1 cellular context compared by ENCODE assay signal in the genomic region with DNA sequence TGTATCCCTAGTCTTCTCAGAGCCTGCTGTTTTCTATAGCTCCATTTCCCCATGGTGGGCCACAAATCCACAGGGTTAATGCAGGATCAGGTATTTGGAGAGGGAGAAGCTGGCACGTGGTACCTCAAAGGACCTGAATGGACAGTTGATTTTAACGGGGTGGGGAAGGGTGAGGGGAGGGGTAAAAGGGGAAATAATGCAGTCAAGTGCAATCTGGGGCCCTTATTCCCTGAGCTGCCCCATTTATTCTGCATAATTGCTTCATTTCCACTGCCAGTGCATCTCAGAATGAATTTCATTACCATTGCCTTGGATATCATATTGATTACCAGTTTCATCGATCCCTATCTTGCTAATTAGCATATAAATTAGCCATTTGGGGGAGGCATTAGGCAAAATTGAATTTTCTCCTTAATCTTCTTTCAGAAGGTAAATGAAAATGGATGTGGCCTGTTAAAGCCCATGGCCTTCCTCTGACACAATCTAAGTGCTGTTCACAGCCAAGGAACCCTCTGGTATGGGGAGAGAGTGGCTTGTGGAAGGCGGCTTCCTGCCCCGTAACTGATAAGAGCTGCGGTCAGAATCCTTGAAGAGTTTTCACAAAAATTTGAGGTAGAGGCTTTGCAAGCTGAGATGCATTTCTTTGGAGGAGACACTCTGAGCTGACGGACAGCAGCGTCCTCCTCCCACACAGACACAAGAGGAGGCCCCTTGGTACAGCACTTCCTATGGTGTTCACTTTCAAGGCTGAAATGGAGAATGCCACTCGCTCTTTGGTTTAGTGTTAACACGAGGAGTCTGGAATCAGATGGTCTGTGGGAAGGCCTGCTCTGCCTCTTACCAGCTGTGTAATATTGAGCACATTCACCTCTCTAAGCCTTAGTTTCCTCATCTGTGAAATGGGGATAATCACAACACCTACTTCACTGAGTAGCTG.
TF ChIP-seq lines count a peak whose summit lies in the region.

No MANE protein-coding gene starts in this region.

TF ChIP-seq in K562, 482 proteins besides CTCF, POLR2A, EP300 and RAD21 (continued from another document and continues in another):
- TF ChIP-seq, protein P1, sequence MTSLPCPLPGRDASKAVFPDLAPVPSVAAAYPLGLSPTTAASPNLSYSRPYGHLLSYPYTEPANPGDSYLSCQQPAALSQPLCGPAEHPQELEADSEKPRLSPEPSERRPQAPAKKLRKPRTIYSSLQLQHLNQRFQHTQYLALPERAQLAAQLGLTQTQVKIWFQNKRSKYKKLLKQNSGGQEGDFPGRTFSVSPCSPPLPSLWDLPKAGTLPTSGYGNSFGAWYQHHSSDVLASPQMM (CRISPR knock-in tag; IDR thresholded peaks at IDR 0.05), result no peak
- TF ChIP-seq MYBL2 (IDR thresholded peaks at IDR 0.05; ENCODE audit: low read depth), result no peak
- TF ChIP-seq MYBL2 (CRISPR knock-in tag; IDR thresholded peaks at IDR 0.05; ENCODE audit: borderline replicate concordance), result no peak
- no peak for TF ChIP-seq PHB2 (IDR thresholded peaks at IDR 0.05; ENCODE audit: low read depth)
- TF ChIP-seq, protein P2, sequence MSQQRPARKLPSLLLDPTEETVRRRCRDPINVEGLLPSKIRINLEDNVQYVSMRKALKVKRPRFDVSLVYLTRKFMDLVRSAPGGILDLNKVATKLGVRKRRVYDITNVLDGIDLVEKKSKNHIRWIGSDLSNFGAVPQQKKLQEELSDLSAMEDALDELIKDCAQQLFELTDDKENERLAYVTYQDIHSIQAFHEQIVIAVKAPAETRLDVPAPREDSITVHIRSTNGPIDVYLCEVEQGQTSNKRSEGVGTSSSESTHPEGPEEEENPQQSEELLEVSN (IDR thresholded peaks at IDR 0.05; ENCODE audit: borderline replicate concordance in 1 of 2, extremely low read depth in 1 of 2, insufficient read depth in 1 of 2, insufficient read length in 1 of 2, low read depth in 1 of 2, low read length in 1 of 2, poor library complexity in 1 of 2, severe bottlenecking in 1 of 2), result peak in 1 of 2 experiments; percentile 40
- no peak for TF ChIP-seq PURB (CRISPR knock-in tag; IDR thresholded peaks at IDR 0.05; ENCODE audit: low read depth)
- TF ChIP-seq, protein P3, sequence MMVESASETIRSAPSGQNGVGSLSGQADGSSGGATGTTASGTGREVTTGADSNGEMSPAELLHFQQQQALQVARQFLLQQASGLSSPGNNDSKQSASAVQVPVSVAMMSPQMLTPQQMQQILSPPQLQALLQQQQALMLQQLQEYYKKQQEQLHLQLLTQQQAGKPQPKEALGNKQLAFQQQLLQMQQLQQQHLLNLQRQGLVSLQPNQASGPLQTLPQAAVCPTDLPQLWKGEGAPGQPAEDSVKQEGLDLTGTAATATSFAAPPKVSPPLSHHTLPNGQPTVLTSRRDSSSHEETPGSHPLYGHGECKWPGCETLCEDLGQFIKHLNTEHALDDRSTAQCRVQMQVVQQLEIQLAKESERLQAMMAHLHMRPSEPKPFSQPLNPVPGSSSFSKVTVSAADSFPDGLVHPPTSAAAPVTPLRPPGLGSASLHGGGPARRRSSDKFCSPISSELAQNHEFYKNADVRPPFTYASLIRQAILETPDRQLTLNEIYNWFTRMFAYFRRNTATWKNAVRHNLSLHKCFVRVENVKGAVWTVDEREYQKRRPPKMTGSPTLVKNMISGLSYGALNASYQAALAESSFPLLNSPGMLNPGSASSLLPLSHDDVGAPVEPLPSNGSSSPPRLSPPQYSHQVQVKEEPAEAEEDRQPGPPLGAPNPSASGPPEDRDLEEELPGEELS (CRISPR knock-in tag; IDR thresholded peaks at IDR 0.05; ENCODE audit: borderline replicate concordance), result no peak
- TF ChIP-seq POLR3A (IDR thresholded peaks at IDR 0.05; ENCODE audit: borderline replicate concordance, extremely low read depth, insufficient read depth, insufficient read length), result no peak
- TF ChIP-seq, protein P4, sequence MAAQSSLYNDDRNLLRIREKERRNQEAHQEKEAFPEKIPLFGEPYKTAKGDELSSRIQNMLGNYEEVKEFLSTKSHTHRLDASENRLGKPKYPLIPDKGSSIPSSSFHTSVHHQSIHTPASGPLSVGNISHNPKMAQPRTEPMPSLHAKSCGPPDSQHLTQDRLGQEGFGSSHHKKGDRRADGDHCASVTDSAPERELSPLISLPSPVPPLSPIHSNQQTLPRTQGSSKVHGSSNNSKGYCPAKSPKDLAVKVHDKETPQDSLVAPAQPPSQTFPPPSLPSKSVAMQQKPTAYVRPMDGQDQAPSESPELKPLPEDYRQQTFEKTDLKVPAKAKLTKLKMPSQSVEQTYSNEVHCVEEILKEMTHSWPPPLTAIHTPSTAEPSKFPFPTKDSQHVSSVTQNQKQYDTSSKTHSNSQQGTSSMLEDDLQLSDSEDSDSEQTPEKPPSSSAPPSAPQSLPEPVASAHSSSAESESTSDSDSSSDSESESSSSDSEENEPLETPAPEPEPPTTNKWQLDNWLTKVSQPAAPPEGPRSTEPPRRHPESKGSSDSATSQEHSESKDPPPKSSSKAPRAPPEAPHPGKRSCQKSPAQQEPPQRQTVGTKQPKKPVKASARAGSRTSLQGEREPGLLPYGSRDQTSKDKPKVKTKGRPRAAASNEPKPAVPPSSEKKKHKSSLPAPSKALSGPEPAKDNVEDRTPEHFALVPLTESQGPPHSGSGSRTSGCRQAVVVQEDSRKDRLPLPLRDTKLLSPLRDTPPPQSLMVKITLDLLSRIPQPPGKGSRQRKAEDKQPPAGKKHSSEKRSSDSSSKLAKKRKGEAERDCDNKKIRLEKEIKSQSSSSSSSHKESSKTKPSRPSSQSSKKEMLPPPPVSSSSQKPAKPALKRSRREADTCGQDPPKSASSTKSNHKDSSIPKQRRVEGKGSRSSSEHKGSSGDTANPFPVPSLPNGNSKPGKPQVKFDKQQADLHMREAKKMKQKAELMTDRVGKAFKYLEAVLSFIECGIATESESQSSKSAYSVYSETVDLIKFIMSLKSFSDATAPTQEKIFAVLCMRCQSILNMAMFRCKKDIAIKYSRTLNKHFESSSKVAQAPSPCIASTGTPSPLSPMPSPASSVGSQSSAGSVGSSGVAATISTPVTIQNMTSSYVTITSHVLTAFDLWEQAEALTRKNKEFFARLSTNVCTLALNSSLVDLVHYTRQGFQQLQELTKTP (IDR thresholded peaks at IDR 0.05; ENCODE audit: low read depth in 1 of 2, partially characterized antibody in 2 of 2), result peak in 1 of 2 experiments; percentile 34
- TF ChIP-seq ZNF347 (CRISPR knock-in tag; IDR thresholded peaks at IDR 0.05; ENCODE audit: low read depth), result no peak
- no peak for TF ChIP-seq GTF2E2 (tag; IDR thresholded peaks at IDR 0.05)
- TF ChIP-seq, protein P5, sequence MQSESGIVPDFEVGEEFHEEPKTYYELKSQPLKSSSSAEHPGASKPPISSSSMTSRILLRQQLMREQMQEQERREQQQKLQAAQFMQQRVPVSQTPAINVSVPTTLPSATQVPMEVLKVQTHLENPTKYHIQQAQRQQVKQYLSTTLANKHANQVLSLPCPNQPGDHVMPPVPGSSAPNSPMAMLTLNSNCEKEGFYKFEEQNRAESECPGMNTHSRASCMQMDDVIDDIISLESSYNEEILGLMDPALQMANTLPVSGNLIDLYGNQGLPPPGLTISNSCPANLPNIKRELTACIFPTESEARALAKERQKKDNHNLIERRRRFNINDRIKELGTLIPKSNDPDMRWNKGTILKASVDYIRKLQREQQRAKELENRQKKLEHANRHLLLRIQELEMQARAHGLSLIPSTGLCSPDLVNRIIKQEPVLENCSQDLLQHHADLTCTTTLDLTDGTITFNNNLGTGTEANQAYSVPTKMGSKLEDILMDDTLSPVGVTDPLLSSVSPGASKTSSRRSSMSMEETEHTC (IDR thresholded peaks at IDR 0.05), result no peak
- TF ChIP-seq SP1 (CRISPR knock-in tag; IDR thresholded peaks at IDR 0.05), result 0 out of 2 replicates have a peak, but pooled peaks have one; percentile 47
- TF ChIP-seq, protein P6, sequence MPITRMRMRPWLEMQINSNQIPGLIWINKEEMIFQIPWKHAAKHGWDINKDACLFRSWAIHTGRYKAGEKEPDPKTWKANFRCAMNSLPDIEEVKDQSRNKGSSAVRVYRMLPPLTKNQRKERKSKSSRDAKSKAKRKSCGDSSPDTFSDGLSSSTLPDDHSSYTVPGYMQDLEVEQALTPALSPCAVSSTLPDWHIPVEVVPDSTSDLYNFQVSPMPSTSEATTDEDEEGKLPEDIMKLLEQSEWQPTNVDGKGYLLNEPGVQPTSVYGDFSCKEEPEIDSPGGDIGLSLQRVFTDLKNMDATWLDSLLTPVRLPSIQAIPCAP (CRISPR knock-in tag; IDR thresholded peaks at IDR 0.05; ENCODE audit: borderline replicate concordance), result no peak
- TF ChIP-seq, protein P7, sequence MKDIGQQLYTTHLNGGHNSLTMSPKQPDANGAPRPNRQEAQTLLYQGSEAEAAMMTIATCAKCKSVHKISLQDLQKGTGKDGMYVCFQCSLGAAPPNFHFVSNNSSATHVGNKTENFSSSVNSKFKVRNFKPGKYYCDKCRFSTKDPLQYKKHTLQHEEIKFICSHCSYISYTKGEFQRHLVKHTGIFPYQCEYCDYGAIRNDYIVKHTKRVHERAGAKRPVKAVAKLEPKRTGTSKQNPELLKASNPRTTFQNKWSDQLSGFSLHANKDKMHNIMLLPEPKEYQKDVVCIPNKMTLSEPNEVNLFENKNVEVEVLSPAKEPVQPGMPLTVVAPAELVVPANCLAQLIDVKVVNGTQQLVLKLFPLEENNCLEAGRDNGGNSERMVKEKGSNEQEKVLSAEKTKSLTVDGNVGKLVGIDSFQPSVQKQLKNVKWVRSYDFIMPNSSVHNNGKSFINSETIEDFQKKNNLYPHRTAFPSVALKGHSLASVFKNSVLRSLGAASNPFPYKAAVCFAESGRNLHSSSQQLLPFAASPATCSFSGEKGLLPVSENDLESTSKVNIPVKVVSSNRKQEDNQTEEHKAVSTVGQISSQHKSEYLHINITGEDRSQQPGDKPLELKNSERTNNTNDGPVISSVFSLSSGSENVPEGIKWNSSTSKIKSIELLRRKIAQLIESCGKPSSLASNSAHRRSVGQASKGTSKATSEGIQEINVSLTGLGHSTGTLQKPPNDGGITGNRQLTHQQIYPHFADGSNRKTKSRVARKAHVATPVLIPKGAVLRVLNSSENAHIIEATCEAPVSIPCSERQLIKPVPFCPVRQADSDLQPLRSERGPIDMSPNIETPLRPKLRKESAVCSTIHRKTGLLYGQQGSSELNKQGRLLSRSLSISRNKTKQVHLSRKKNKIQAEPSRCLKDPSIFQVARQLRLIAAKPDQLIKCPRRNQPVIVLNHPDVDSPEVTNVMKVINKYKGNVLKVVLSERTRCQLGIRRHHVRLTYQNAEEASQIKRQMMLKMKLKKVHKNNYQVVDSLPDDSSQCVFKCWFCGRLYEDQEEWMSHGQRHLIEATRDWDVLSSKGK (CRISPR knock-in tag; IDR thresholded peaks at IDR 0.05), result no peak
- TF ChIP-seq CXXC5 (CRISPR knock-in tag; IDR thresholded peaks at IDR 0.05), result peak; percentile 80
- no peak for TF ChIP-seq SMAD2 (IDR thresholded peaks at IDR 0.05; ENCODE audit: low read depth, low read length)
- no peak for TF ChIP-seq SAFB (IDR thresholded peaks at IDR 0.05; ENCODE audit: borderline replicate concordance, low read depth, low read length)
- TF ChIP-seq TGIF2 (CRISPR knock-in tag; IDR thresholded peaks at IDR 0.05), result no peak
- TF ChIP-seq NFATC3 (IDR thresholded peaks at IDR 0.05), result no peak
- no peak for TF ChIP-seq MYC (IDR thresholded peaks at IDR 0.05; ENCODE audit: low read depth, low read length)
- TF ChIP-seq MYC (CRISPR knock-in tag; IDR thresholded peaks at IDR 0.05; ENCODE audit: borderline replicate concordance, low read depth), result no peak
- TF ChIP-seq, protein P8, sequence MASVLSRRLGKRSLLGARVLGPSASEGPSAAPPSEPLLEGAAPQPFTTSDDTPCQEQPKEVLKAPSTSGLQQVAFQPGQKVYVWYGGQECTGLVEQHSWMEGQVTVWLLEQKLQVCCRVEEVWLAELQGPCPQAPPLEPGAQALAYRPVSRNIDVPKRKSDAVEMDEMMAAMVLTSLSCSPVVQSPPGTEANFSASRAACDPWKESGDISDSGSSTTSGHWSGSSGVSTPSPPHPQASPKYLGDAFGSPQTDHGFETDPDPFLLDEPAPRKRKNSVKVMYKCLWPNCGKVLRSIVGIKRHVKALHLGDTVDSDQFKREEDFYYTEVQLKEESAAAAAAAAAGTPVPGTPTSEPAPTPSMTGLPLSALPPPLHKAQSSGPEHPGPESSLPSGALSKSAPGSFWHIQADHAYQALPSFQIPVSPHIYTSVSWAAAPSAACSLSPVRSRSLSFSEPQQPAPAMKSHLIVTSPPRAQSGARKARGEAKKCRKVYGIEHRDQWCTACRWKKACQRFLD (CRISPR knock-in tag; IDR thresholded peaks at IDR 0.05), result peak; percentile 69
- TF ChIP-seq, protein P9, sequence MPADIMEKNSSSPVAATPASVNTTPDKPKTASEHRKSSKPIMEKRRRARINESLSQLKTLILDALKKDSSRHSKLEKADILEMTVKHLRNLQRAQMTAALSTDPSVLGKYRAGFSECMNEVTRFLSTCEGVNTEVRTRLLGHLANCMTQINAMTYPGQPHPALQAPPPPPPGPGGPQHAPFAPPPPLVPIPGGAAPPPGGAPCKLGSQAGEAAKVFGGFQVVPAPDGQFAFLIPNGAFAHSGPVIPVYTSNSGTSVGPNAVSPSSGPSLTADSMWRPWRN (IDR thresholded peaks at IDR 0.05; ENCODE audit: low read depth), result peak; percentile 62; the same call in 1 of the 2 replicates
- TF ChIP-seq CC2D1A (IDR thresholded peaks at IDR 0.05), result peak; percentile 60; the same call in 1 of the 2 replicates
- no peak for TF ChIP-seq ARNT (IDR thresholded peaks at IDR 0.05)
- TF ChIP-seq, protein P10, sequence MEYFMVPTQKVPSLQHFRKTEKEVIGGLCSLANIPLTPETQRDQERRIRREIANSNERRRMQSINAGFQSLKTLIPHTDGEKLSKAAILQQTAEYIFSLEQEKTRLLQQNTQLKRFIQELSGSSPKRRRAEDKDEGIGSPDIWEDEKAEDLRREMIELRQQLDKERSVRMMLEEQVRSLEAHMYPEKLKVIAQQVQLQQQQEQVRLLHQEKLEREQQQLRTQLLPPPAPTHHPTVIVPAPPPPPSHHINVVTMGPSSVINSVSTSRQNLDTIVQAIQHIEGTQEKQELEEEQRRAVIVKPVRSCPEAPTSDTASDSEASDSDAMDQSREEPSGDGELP (CRISPR knock-in tag; IDR thresholded peaks at IDR 0.05; ENCODE audit: borderline replicate concordance), result peak; percentile 43; the same call in 1 of the 2 replicates
- no peak for TF ChIP-seq E2F3 (CRISPR knock-in tag; IDR thresholded peaks at IDR 0.05)
- TF ChIP-seq, protein P11, sequence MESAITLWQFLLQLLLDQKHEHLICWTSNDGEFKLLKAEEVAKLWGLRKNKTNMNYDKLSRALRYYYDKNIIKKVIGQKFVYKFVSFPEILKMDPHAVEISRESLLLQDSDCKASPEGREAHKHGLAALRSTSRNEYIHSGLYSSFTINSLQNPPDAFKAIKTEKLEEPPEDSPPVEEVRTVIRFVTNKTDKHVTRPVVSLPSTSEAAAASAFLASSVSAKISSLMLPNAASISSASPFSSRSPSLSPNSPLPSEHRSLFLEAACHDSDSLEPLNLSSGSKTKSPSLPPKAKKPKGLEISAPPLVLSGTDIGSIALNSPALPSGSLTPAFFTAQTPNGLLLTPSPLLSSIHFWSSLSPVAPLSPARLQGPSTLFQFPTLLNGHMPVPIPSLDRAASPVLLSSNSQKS (CRISPR knock-in tag; IDR thresholded peaks at IDR 0.05), result no peak
- TF ChIP-seq ELF4 (CRISPR knock-in tag; IDR thresholded peaks at IDR 0.05), result no peak
- TF ChIP-seq, protein P12, sequence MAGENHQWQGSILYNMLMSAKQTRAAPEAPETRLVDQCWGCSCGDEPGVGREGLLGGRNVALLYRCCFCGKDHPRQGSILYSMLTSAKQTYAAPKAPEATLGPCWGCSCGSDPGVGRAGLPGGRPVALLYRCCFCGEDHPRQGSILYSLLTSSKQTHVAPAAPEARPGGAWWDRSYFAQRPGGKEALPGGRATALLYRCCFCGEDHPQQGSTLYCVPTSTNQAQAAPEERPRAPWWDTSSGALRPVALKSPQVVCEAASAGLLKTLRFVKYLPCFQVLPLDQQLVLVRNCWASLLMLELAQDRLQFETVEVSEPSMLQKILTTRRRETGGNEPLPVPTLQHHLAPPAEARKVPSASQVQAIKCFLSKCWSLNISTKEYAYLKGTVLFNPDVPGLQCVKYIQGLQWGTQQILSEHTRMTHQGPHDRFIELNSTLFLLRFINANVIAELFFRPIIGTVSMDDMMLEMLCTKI (IDR thresholded peaks at IDR 0.05; ENCODE audit: partially characterized antibody), result no peak
- no peak for TF ChIP-seq PRPF4 (IDR thresholded peaks at IDR 0.05; ENCODE audit: insufficient read depth, low read depth, low read length, poor library complexity, severe bottlenecking)
